In the genomic region with DNA sequence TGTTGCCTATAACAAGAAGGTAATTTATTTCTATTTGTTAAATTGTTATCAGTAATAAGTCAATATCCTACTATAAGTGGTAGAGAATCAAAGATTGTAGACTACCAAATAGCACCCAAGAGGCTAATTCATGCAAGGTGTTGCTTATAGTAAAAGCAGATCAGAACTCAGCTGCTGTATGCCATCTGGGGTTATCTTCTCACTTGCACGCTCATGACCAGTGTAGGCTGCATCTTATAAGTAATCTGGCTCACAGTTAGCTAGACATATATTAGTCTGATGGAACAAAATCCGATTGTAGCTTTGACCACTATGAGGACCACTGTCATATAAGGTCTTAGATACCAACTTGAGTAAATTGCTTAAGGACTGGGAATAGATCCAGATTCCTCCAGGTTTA, we compare ENCODE assay signal across 27 cellular contexts. TPM values are rescaled to one million over a fixed set of nuclear protein-coding genes. Genes with fewer than 3 reads are reported as not detected.
A peak's percentile ranks its signal among the peaks of the same experiment; 100 is the strongest.
DNase-seq lines count a peak whose midpoint lies in the region; ATAC-seq, FAIRE-seq and TF ChIP-seq lines count a peak whose summit lies in the region.
"Had no signal": no experiment of that assay in that cellular context is flagged by ENCODE, and none has a peak within 500 bp of the region (broad histone marks: within the 10 kb centered on the region; RNA-seq: fewer than 3 reads in every experiment).

No MANE protein-coding gene starts in this region.

- no peak for FAIRE-seq in GM12878 (lab: Jason Lieb, UNC)
- FAIRE-seq: RCC 7860 had no signal

- TF ChIP-seq CTCF in natural killer cell (IDR thresholded peaks at IDR 0.05), result no peak
- TF ChIP-seq CTCF in GM12878 (IDR thresholded peaks at IDR 0.05 in 2 of 3, conservative IDR thresholded peaks at IDR 0.05 in 1 of 3; ENCODE audit: control insufficient read depth in 2 of 3, extremely low read depth in 1 of 3, insufficient read depth in 1 of 3, low read depth in 3 of 3, low read length in 3 of 3), result no peak
- TF ChIP-seq CTCF in foreskin fibroblast (IDR thresholded peaks at IDR 0.05; ENCODE audit: low read depth, low read length), result no peak

- H3K27ac ChIP-seq in GM12878 (ENCODE audit: control insufficient read depth, insufficient read depth), result no peak overlapping the region
- H3K27ac ChIP-seq: GM23248, SJCRH30 had no signal

- no peak overlapping the region for H3K4me3 ChIP-seq in GM12878
- no peak overlapping the region for H3K4me3 ChIP-seq in foreskin fibroblast (ENCODE audit: low read depth in 1 of 2, low read length in 2 of 2)
- H3K4me3 ChIP-seq: ascending aorta, esophagus squamous epithelium, gastrocnemius medialis, GM23248, sigmoid colon, SJCRH30 had no signal

- no peak overlapping the region for H3K4me3 Mint-ChIP-seq in natural killer cell
- H3K4me3 Mint-ChIP-seq in natural killer cell treated with Interleukin-12 subunit alpha and Interleukin-12 subunit beta and Interleukin-15 and Interleukin-18, amount 100 ng/mL, for 72 hours, result no peak overlapping the region
- H3K4me3 Mint-ChIP-seq in activated T-helper 1 cell treated with anti-CD3 and anti-CD28 coated beads, Interleukin-12 subunit alpha, Interleukin-12 subunit beta, Interleukin-2, Interleukin-4 antibody, amounts not matched to agents 30 ng/mL and 10 ng/mL and 1 ng/mL, durations not matched to agents 14 hours and 24 hours and 36 hours, result no peak overlapping the region
- H3K4me3 Mint-ChIP-seq: stimulated activated memory B cell treated with anti-CD40 and anti-IgM and Interleukin-4, amounts not matched to agents 10 μg/mL and 1 μg/mL and 100 μg/mL, for 72 hours had no signal

- ATAC-seq in natural killer cell (no peak), GM12878 (no peak)
- no peak for ATAC-seq in natural killer cell treated with Interleukin-12 subunit alpha and Interleukin-12 subunit beta and Interleukin-15 and Interleukin-18, amount 100 ng/mL, for 72 hours
- ATAC-seq: activated naive CD4-positive, alpha-beta T cell treated with anti-CD3 and anti-CD28 coated beads, Interleukin-2, amount 50 U/mL, for 72 hours; gastrocnemius medialis; left lobe of liver; stimulated activated memory B cell treated with anti-CD40 and anti-IgM and Interleukin-4, amounts not matched to agents 10 μg/mL and 1 μg/mL and 100 μg/mL, for 72 hours had no signal

- TF ChIP-seq POLR2A in GM12878 (IDR thresholded peaks at IDR 0.05; ENCODE audit: low read depth, low read length), result no peak

- no peak overlapping the region for H2AFZ ChIP-seq in GM12878 (ENCODE audit: control insufficient read depth, low read depth, low read length)
- H2AFZ ChIP-seq: GM23248 had no signal

- no peaks in the 10 kb centered on the region for H4K20me1 ChIP-seq in GM12878 (ENCODE audit: control insufficient read depth, insufficient read depth)

- BruUV-seq in GM12878 (replicated peaks; lab: Mats Ljungman, UMichigan), result no TSS peak

- DNase-seq in natural killer cell, result no peak
- DNase-seq in natural killer cell treated with Interleukin-12 subunit alpha and Interleukin-12 subunit beta and Interleukin-15 and Interleukin-18, amount 100 ng/mL, for 72 hours (ENCODE audit: low spot score), result no peak
- peak; percentile 61 for DNase-seq in NCI-H82 (lab: John Stamatoyannopoulos, UW)
- no peak for DNase-seq in GM12878 (ENCODE audit: low read depth, low spot score)
- DNase-seq in activated T-helper 1 cell treated with anti-CD3 and anti-CD28 coated beads, Interleukin-12 subunit alpha, Interleukin-12 subunit beta, Interleukin-2, Interleukin-4 antibody, amounts not matched to agents 30 ng/mL and 10 ng/mL and 1 ng/mL, durations not matched to agents 14 hours and 24 hours and 36 hours (ENCODE audit: low spot score), result no peak
- DNase-seq in foreskin fibroblast, result no peak
- DNase-seq in Ammon's horn (ENCODE audit: low spot score), result no peak
- DNase-seq: activated CD4-positive, CD25-positive, alpha-beta regulatory T cell treated with anti-CD3 and anti-CD28 coated beads, Interleukin-2, amount 50 U/mL, for 72 hours; activated CD8-positive, alpha-beta memory T cell treated with anti-CD3 and anti-CD28 coated beads for 24 hours; CD4-positive, alpha-beta memory T cell; central memory CD4-positive, alpha-beta T cell; esophagus squamous epithelium; gastrocnemius medialis; GM23248; hippocampal formation; mesendoderm; NCI-H510A treated with DMSO at 0.1 percent for 48 hours; sigmoid colon; SJCRH30; stimulated activated CD4-positive, alpha-beta T cell treated with anti-CD3 and anti-CD28 coated beads, Interleukin-4, amount 100 ng/mL, for 24 hours had no signal

- RAD21 ChIA-PET in GM12878 (lab: Charles Lee; ENCODE audit: unreplicated experiment), result interaction anchor here (1.1 to 27.8 kb wide), 11 partner anchors 8 to 90 kb away, joined by 3 to 696 read pairs (median 6); no protein-coding TSS in a partner anchor

- no peaks in the 10 kb centered on the region for H3K9me3 Mint-ChIP-seq in natural killer cell
- H3K9me3 Mint-ChIP-seq in natural killer cell treated with Interleukin-12 subunit alpha and Interleukin-12 subunit beta and Interleukin-15 and Interleukin-18, amount 100 ng/mL, for 72 hours, result no peaks in the 10 kb centered on the region
- H3K9me3 Mint-ChIP-seq in activated T-helper 1 cell treated with anti-CD3 and anti-CD28 coated beads, Interleukin-12 subunit alpha, Interleukin-12 subunit beta, Interleukin-2, Interleukin-4 antibody, amounts not matched to agents 30 ng/mL and 10 ng/mL and 1 ng/mL, durations not matched to agents 14 hours and 24 hours and 36 hours, result no peaks in the 10 kb centered on the region
- H3K9me3 Mint-ChIP-seq: CD4-positive, alpha-beta memory T cell; stimulated activated memory B cell treated with anti-CD40 and anti-IgM and Interleukin-4, amounts not matched to agents 10 μg/mL and 1 μg/mL and 100 μg/mL, for 72 hours had no signal

- H3K9ac ChIP-seq in GM12878 (ENCODE audit: control insufficient read depth, insufficient read depth, low read length), result no peak overlapping the region
- H3K9ac ChIP-seq: GM23248 had no signal

- H3K4me1 ChIP-seq in GM12878 (ENCODE audit: control insufficient read depth, insufficient read depth, low read length), result peaks cover 34% of the 10 kb centered on the region

- H3K36me3 ChIP-seq in GM12878 (ENCODE audit: control insufficient read depth in 2 of 2, insufficient read depth in 2 of 2, low read length in 1 of 2), result peaks cover 0 to 10% of the 10 kb centered on the region in 2 experiments; a peak in 3 of 4 replicates
- H3K36me3 ChIP-seq: ascending aorta, gastrocnemius medialis, sigmoid colon had no signal

- intact Hi-C loops in natural killer cell (cut with micrococcal nuclease) (loop anchor here (5.0 kb wide), 1 partner anchor 37 kb away; no protein-coding TSS in a partner anchor), GM12878 (cut with micrococcal nuclease; ENCODE audit: unreplicated experiment) (loop anchor here (5.0 kb wide), 1 partner anchor 53 kb away; no protein-coding TSS in a partner anchor)
- intact Hi-C loops in activated T-helper 1 cell treated with anti-CD3 and anti-CD28 coated beads, Interleukin-12 subunit alpha, Interleukin-12 subunit beta, Interleukin-2, Interleukin-4 antibody, amounts not matched to agents 30 ng/mL and 10 ng/mL and 1 ng/mL, durations not matched to agents 14 hours and 24 hours and 36 hours (cut with micrococcal nuclease), result no loop called here

- in situ Hi-C loops in GM12878 (cut with MboI), result no loop called here

- H3K36me3 Mint-ChIP-seq in natural killer cell, result no peaks in the 10 kb centered on the region
- H3K36me3 Mint-ChIP-seq in natural killer cell treated with Interleukin-12 subunit alpha and Interleukin-12 subunit beta and Interleukin-15 and Interleukin-18, amount 100 ng/mL, for 72 hours, result peaks cover 4% of the 10 kb centered on the region
- peaks cover 23% of the 10 kb centered on the region for H3K36me3 Mint-ChIP-seq in activated T-helper 1 cell treated with anti-CD3 and anti-CD28 coated beads, Interleukin-12 subunit alpha, Interleukin-12 subunit beta, Interleukin-2, Interleukin-4 antibody, amounts not matched to agents 30 ng/mL and 10 ng/mL and 1 ng/mL, durations not matched to agents 14 hours and 24 hours and 36 hours (ENCODE audit: low read depth)

- peak overlapping the region; percentile 81 to 94 for H3K27ac Mint-ChIP-seq in natural killer cell
- peak overlapping the region in 1 of 2 donors; percentile 84 for H3K27ac Mint-ChIP-seq in natural killer cell treated with Interleukin-12 subunit alpha and Interleukin-12 subunit beta and Interleukin-15 and Interleukin-18, amount 100 ng/mL, for 72 hours
- no peak overlapping the region for H3K27ac Mint-ChIP-seq in activated T-helper 1 cell treated with anti-CD3 and anti-CD28 coated beads, Interleukin-12 subunit alpha, Interleukin-12 subunit beta, Interleukin-2, Interleukin-4 antibody, amounts not matched to agents 30 ng/mL and 10 ng/mL and 1 ng/mL, durations not matched to agents 14 hours and 24 hours and 36 hours
- H3K27ac Mint-ChIP-seq: progenitor cell of endocrine pancreas; stimulated activated memory B cell treated with anti-CD40 and anti-IgM and Interleukin-4, amounts not matched to agents 10 μg/mL and 1 μg/mL and 100 μg/mL, for 72 hours had no signal

- H3K4me2 ChIP-seq in GM12878 (ENCODE audit: control insufficient read depth, insufficient read depth), result 0 out of 2 replicates have a peak overlapping the region, but pooled peaks have one; percentile 4

- no peaks in the 10 kb centered on the region for H3K27me3 ChIP-seq in GM12878 (replicated peaks in 1 of 2; ENCODE audit: control insufficient read depth in 2 of 2, insufficient read depth in 2 of 2, low read length in 1 of 2)
- H3K27me3 ChIP-seq: ascending aorta, esophagus squamous epithelium, gastrocnemius medialis, neutrophil, sigmoid colon, SJCRH30 had no signal

- WGBS in GM12878 (ENCODE audit: insufficient coverage, insufficient replicate concordance, low lambda C conversion rate, missing lambda C conversion rate), result 71% methylated on average over 2 of the region's 2 CpGs

- peaks cover 77 to 82% of the 10 kb centered on the region in 2 donors for H3K4me1 Mint-ChIP-seq in natural killer cell
- H3K4me1 Mint-ChIP-seq in natural killer cell treated with Interleukin-12 subunit alpha and Interleukin-12 subunit beta and Interleukin-15 and Interleukin-18, amount 100 ng/mL, for 72 hours (ENCODE audit: low read depth in 2 of 2), result peaks cover 58 to 68% of the 10 kb centered on the region in 2 donors
- H3K4me1 Mint-ChIP-seq in activated T-helper 1 cell treated with anti-CD3 and anti-CD28 coated beads, Interleukin-12 subunit alpha, Interleukin-12 subunit beta, Interleukin-2, Interleukin-4 antibody, amounts not matched to agents 30 ng/mL and 10 ng/mL and 1 ng/mL, durations not matched to agents 14 hours and 24 hours and 36 hours (ENCODE audit: low read depth), result peaks cover 91% of the 10 kb centered on the region

- peaks cover 94% of the 10 kb centered on the region for H3K79me2 ChIP-seq in GM12878 (ENCODE audit: control insufficient read depth, insufficient read depth, low read length)

- SMC1A ChIA-PET in GM12878 (lab: Charles Lee; ENCODE audit: uncharacterized antibody, unreplicated experiment), result interaction anchor here (0.7 to 16.6 kb wide), 16 partner anchors 5 to 88 kb away, joined by 3 to 456 read pairs (median 7); no protein-coding TSS in a partner anchor

- POLR2A ChIA-PET in GM12878 (lab: Charles Lee), result interaction anchor here (0.6 to 13.6 kb wide), 9 partner anchors 6 to 93 kb away, joined by 3 to 214 read pairs (median 5); a partner anchor contains a TSS

- CTCF ChIA-PET in GM12878 (lab: Yijun Ruan, JAX), result interaction anchor here (0.7 to 24.4 kb wide), 14 partner anchors 8 to 112 kb away, joined by 3 to 510 read pairs (median 10); a partner anchor contains a TSS

- no peaks in the 10 kb centered on the region for H3K27me3 Mint-ChIP-seq in natural killer cell (ENCODE audit: low read depth in 2 of 2)
- H3K27me3 Mint-ChIP-seq in natural killer cell treated with Interleukin-12 subunit alpha and Interleukin-12 subunit beta and Interleukin-15 and Interleukin-18, amount 100 ng/mL, for 72 hours, result no peaks in the 10 kb centered on the region
- no peaks in the 10 kb centered on the region for H3K27me3 Mint-ChIP-seq in activated T-helper 1 cell treated with anti-CD3 and anti-CD28 coated beads, Interleukin-12 subunit alpha, Interleukin-12 subunit beta, Interleukin-2, Interleukin-4 antibody, amounts not matched to agents 30 ng/mL and 10 ng/mL and 1 ng/mL, durations not matched to agents 14 hours and 24 hours and 36 hours (ENCODE audit: insufficient read depth)
- H3K27me3 Mint-ChIP-seq: CD4-positive, alpha-beta memory T cell; progenitor cell of endocrine pancreas; stimulated activated memory B cell treated with anti-CD40 and anti-IgM and Interleukin-4, amounts not matched to agents 10 μg/mL and 1 μg/mL and 100 μg/mL, for 72 hours had no signal

- TF ChIP-seq RAD21 in GM12878 (IDR thresholded peaks at IDR 0.05; ENCODE audit: insufficient read depth, low read depth, low read length), result no peak

- H3K9me3 ChIP-seq in GM12878 (replicated peaks; ENCODE audit: control insufficient read depth, insufficient read depth, low read length), result no peaks in the 10 kb centered on the region
- H3K9me3 ChIP-seq: ascending aorta, esophagus squamous epithelium, gastrocnemius medialis, neutrophil, sigmoid colon, SJCRH30 had no signal

- TF ChIP-seq EP300 in GM12878 (IDR thresholded peaks at IDR 0.05; ENCODE audit: borderline replicate concordance in 1 of 2, control insufficient read depth in 1 of 2, low read depth in 2 of 2, low read length in 2 of 2), result no peak

RNA-seq across cellular contexts. Expression of a gene that starts 17.1 kb away (rescaled TPM):
- total RNA-seq in natural killer cell, result 10 to 100 TPM; 32.2 to 36.3 (median 36.3) TPM
- total RNA-seq in natural killer cell treated with Interleukin-12 subunit alpha and Interleukin-12 subunit beta and Interleukin-15 and Interleukin-18, amount 100 ng/mL, for 72 hours, result 10 to 100 TPM; 77.5 to 81.2 TPM
- total RNA-seq in GM12878 (2013; cell fraction: nucleolus; rRNA removed), result 14.9 and 16.0 TPM in 2 replicates
- total RNA-seq in GM12878 (2014; rRNA removed), result 21.5 and 24.0 TPM in 2 replicates
- total RNA-seq in GM12878 (2014; rRNA removed; fragmentation: Illumina TruSeq; extraction: Trizol), result 47.1 and 51.6 TPM in 2 replicates
- total RNA-seq in GM12878 (2021), result 91.7 and 97.4 TPM in 2 replicates
- polyA plus RNA-seq in GM12878 (2011; ENCODE audit: low read depth), result 41.2 TPM
- 25.1 and 33.8 TPM in 2 replicates for polyA plus RNA-seq in GM12878 (2011; rRNA removed)
- polyA plus RNA-seq in GM12878 (2011; cell fraction: cytosol; rRNA removed), result 13.6 and 19.6 TPM in 2 replicates
- polyA plus RNA-seq in GM12878 (2011; cell fraction: nucleus; rRNA removed), result 20.3 and 33.7 TPM in 2 replicates
- polyA plus RNA-seq in GM12878 (2012), result 53.5 and 59.9 TPM in 2 replicates
- 128 and 159 TPM in 2 replicates for polyA plus RNA-seq in GM12878 (2014; fragmentation: Illumina TruSeq; extraction: Trizol)
- 10 to 100 TPM; 36.1 to 47.6 TPM for polyA plus RNA-seq in GM12878 (2014; fragmentation: Nextera tagmentation; extraction: Ambion mirVana)
- 34.5 and 35.4 TPM in 2 replicates for polyA plus RNA-seq in GM12878 (2014; rRNA removed)
- polyA plus RNA-seq in GM12878 (2016; fragmentation: Nextera tagmentation; extraction: Ambion mirVana), result 10 to 100 TPM; 57.0 to 59.9 TPM
- polyA minus RNA-seq in GM12878 (2011; rRNA and poly(A)+ RNA removed), result 13.7 and 17.7 TPM in 2 replicates
- 24.7 and 26.9 TPM in 2 replicates for polyA minus RNA-seq in GM12878 (2011; cell fraction: cytosol; rRNA and poly(A)+ RNA removed)
- polyA minus RNA-seq in GM12878 (2011; cell fraction: nucleus; rRNA and poly(A)+ RNA removed), result 8.0 and 13.6 TPM in 2 replicates
- total RNA-seq in activated T-helper 1 cell treated with anti-CD3 and anti-CD28 coated beads, Interleukin-12 subunit alpha, Interleukin-12 subunit beta, Interleukin-2, Interleukin-4 antibody, amounts not matched to agents 30 ng/mL and 10 ng/mL and 1 ng/mL, durations not matched to agents 14 hours and 24 hours and 36 hours, result 120 and 123 TPM in 2 replicates
